ENCODE assay signal across 24 cellular contexts in the genomic region with DNA sequence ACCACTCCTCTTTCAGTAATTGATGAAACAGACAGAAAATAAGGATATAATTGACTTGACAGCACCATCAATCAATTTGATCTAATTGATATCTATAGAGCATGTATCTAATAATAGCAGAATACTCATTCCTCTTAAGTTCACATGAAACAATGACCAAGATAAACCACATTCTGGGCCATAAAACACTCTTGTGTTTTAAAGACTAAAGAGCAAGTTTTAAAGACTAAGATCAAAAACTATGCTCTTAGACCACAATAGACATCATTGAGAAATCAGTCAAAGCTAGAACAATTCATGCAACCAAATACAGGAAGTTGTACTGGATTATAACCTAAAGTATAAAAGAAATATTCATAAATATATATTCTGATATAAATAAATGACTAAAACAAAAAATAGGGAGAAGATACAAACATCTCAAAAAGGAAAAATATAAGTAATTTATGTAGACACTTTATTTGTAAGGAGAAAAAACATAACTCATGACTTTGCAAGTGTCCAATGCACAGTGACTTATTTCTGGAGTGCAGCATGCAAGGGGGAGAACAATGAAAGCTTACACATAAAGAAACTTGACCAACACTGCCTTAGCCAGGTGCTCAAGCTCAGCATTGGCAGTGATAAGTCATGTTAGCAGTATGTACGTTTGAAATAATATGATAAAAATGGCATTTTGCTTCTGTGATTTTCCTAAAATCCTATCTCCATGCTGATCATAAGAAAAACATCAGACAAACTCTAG.
DNase-seq lines count a peak whose midpoint lies in the region; ATAC-seq, FAIRE-seq and TF ChIP-seq lines count a peak whose summit lies in the region.
"Had no signal": no experiment of that assay in that cellular context is flagged by ENCODE, and none has a peak within 500 bp of the region (broad histone marks: within the 10 kb centered on the region; RNA-seq: fewer than 3 reads in every experiment).

No MANE protein-coding gene starts in this region.

- no peak overlapping the region for H3K27ac Mint-ChIP-seq in CD8-positive, alpha-beta memory T cell
- H3K27ac Mint-ChIP-seq: activated naive CD4-positive, alpha-beta T cell treated with anti-CD3 and anti-CD28 coated beads for 36 hours; endodermal cell; IgD-negative memory B cell; stimulated activated naive CD8-positive, alpha-beta T cell treated with anti-CD3 and anti-CD28 coated beads, Interleukin-15, Interleukin-2, amounts not matched to agents 100 ng/mL and 50 ng/mL, for 24 hours had no signal

- FAIRE-seq in RCC 7860 (lab: Jason Lieb, UNC): peak; percentile 10

- WGBS in esophagus muscularis mucosa: 76% methylated on average over 1 of the region's 1 CpG

- H3K27ac ChIP-seq in esophagus muscularis mucosa (replicated peaks in 1 of 4): no peak overlapping the region
- H3K27ac ChIP-seq in CD8-positive, alpha-beta memory T cell (ENCODE audit: low read depth, low read length): no peak overlapping the region
- H3K27ac ChIP-seq: C4-2B, hepatocyte, HL-60 had no signal

- no peaks in the 10 kb centered on the region for H3K36me3 ChIP-seq in esophagus muscularis mucosa
- H3K36me3 ChIP-seq in CD8-positive, alpha-beta memory T cell (ENCODE audit: insufficient read depth, low read length): no peaks in the 10 kb centered on the region
- H3K36me3 ChIP-seq: MG63 had no signal

- intact Hi-C loops in esophagus muscularis mucosa (cut with DNase I): no loop called here

- no peaks in the 10 kb centered on the region for H3K9me3 ChIP-seq in esophagus muscularis mucosa
- no peaks in the 10 kb centered on the region for H3K9me3 ChIP-seq in CD8-positive, alpha-beta memory T cell (ENCODE audit: low read length)
- H3K9me3 ChIP-seq: MG63 had no signal

- CTCF ChIA-PET in CD8-positive, alpha-beta memory T cell (lab: Charles Lee): no interaction called here

- peaks cover 0 to 3% of the 10 kb centered on the region in 2 donors for H3K27me3 Mint-ChIP-seq in CD8-positive, alpha-beta memory T cell
- H3K27me3 Mint-ChIP-seq: IgD-negative memory B cell had no signal

- peak; percentile 49 for DNase-seq in GM12864 (ENCODE audit: low read depth)
- DNase-seq in RCC 7860 (ENCODE audit: low spot score): no peak
- DNase-seq in esophagus muscularis mucosa (ENCODE audit: extremely low spot score): no peak
- DNase-seq in CD8-positive, alpha-beta memory T cell: no peak
- no peak for DNase-seq in HPDE6-E6E7 (ENCODE audit: extremely low spot score)
- DNase-seq: activated naive CD4-positive, alpha-beta T cell treated with anti-CD3 and anti-CD28 coated beads for 36 hours; activated T-cell treated with anti-CD3 and anti-CD28 coated beads for 4 hours; endodermal cell; islet precursor cell; MG63; NCI-H1694; NCI-H446; right cardiac atrium; T-helper 1 cell; trophoblast cell had no signal

- peaks cover 0 to 6% (median 3%) of the 10 kb centered on the region in 5 donors for H3K9me3 Mint-ChIP-seq in CD8-positive, alpha-beta memory T cell
- H3K9me3 Mint-ChIP-seq: activated naive CD4-positive, alpha-beta T cell treated with anti-CD3 and anti-CD28 coated beads for 36 hours; endodermal cell; stimulated activated naive CD8-positive, alpha-beta T cell treated with anti-CD3 and anti-CD28 coated beads, Interleukin-15, Interleukin-2, amounts not matched to agents 100 ng/mL and 50 ng/mL, for 24 hours had no signal

- H3K27me3 ChIP-seq in esophagus muscularis mucosa: no peaks in the 10 kb centered on the region
- H3K27me3 ChIP-seq in CD8-positive, alpha-beta memory T cell (ENCODE audit: insufficient read depth, low read length, poor library complexity, severe bottlenecking): no peaks in the 10 kb centered on the region
- H3K27me3 ChIP-seq: hepatocyte, MG63 had no signal

- H3K4me1 ChIP-seq in esophagus muscularis mucosa: no peaks in the 10 kb centered on the region
- no peaks in the 10 kb centered on the region for H3K4me1 ChIP-seq in CD8-positive, alpha-beta memory T cell (ENCODE audit: insufficient read depth, low read length)

- H3K4me3 Mint-ChIP-seq in CD8-positive, alpha-beta memory T cell: no peak overlapping the region
- H3K4me3 Mint-ChIP-seq: activated naive CD4-positive, alpha-beta T cell treated with anti-CD3 and anti-CD28 coated beads for 36 hours; endodermal cell; IgD-negative memory B cell; stimulated activated naive CD8-positive, alpha-beta T cell treated with anti-CD3 and anti-CD28 coated beads, Interleukin-15, Interleukin-2, amounts not matched to agents 100 ng/mL and 50 ng/mL, for 24 hours had no signal

- H3K36me3 Mint-ChIP-seq in CD8-positive, alpha-beta memory T cell: no peaks in the 10 kb centered on the region
- H3K36me3 Mint-ChIP-seq: IgD-negative memory B cell had no signal

- TF ChIP-seq CTCF in GM12864 (IDR thresholded peaks at IDR 0.05; ENCODE audit: low read depth, low read length, missing control alignments): no peak
- TF ChIP-seq CTCF in esophagus muscularis mucosa (IDR thresholded peaks at IDR 0.05): no peak

- no peak for TF ChIP-seq EP300 in esophagus muscularis mucosa (IDR thresholded peaks at IDR 0.05)

- ATAC-seq in GM19023 (IDR thresholded peaks at IDR 0.05; ENCODE audit: unreplicated experiment) (peak; percentile 85), HG02759 (IDR thresholded peaks at IDR 0.05; ENCODE audit: unreplicated experiment) (peak; percentile 58), HG03159 (IDR thresholded peaks at IDR 0.05; ENCODE audit: unreplicated experiment) (no peak)
- ATAC-seq: HCT116, right cardiac atrium had no signal

- no peaks in the 10 kb centered on the region for H3K4me1 Mint-ChIP-seq in CD8-positive, alpha-beta memory T cell
- H3K4me1 Mint-ChIP-seq: endodermal cell, IgD-negative memory B cell had no signal

- H3K4me3 ChIP-seq in GM12864 (ENCODE audit: low read depth, low read length) (no peak overlapping the region), esophagus muscularis mucosa (no peak overlapping the region)
- H3K4me3 ChIP-seq in CD8-positive, alpha-beta memory T cell (ENCODE audit: low read length): no peak overlapping the region
- H3K4me3 ChIP-seq: hepatocyte, MG63 had no signal

- POLR2A ChIA-PET in CD8-positive, alpha-beta memory T cell (lab: Charles Lee): no interaction called here

- TF ChIP-seq POLR2A in esophagus muscularis mucosa (IDR thresholded peaks at IDR 0.05; ENCODE audit: low read depth): no peak
